In genomic region chr20:62500237-62500864, GRCh38 we compare ENCODE assay signal across 1 cellular context.
TF ChIP-seq lines count a peak whose summit lies in the region.

No MANE protein-coding gene starts in this region.

TF ChIP-seq in K562, 482 proteins besides CTCF, POLR2A, EP300 and RAD21 (continued from another document and continues in another):
- no peak for TF ChIP-seq HES1 (IDR thresholded peaks at IDR 0.05; ENCODE audit: low read depth)
- no peak for TF ChIP-seq POLR2AphosphoS2 (IDR thresholded peaks at IDR 0.05; ENCODE audit: low read length)
- no peak for TF ChIP-seq SFPQ (IDR thresholded peaks at IDR 0.05; ENCODE audit: low read depth, low read length)
- no peak for TF ChIP-seq SNIP1 (IDR thresholded peaks at IDR 0.05; ENCODE audit: low read depth)
- TF ChIP-seq ZNF512 (tag; IDR thresholded peaks at IDR 0.05) = no peak
- no peak for TF ChIP-seq BRD4 (IDR thresholded peaks at IDR 0.05)
- TF ChIP-seq ZKSCAN3 (CRISPR knock-in tag; IDR thresholded peaks at IDR 0.05) = no peak
- no peak for TF ChIP-seq MCM5 (IDR thresholded peaks at IDR 0.05; ENCODE audit: low read depth)
- peak; percentile 84 for TF ChIP-seq ARID2 (IDR thresholded peaks at IDR 0.05)
- TF ChIP-seq GTF2B (IDR thresholded peaks at IDR 0.05; ENCODE audit: extremely low read depth, insufficient read length) = no peak
- no peak for TF ChIP-seq SMAD4 (CRISPR knock-in tag; conservative IDR thresholded peaks at IDR 0.05)
- TF ChIP-seq PURB (CRISPR knock-in tag; IDR thresholded peaks at IDR 0.05; ENCODE audit: low read depth) = no peak
- TF ChIP-seq FOXA1 (IDR thresholded peaks at IDR 0.05; ENCODE audit: borderline replicate concordance) = no peak
- TF ChIP-seq ZNF830 (CRISPR knock-in tag; IDR thresholded peaks at IDR 0.05) = no peak
- TF ChIP-seq MCM7 (IDR thresholded peaks at IDR 0.05) = no peak
- no peak for TF ChIP-seq ETV1 (tag; conservative IDR thresholded peaks at IDR 0.05; ENCODE audit: low read depth)
- TF ChIP-seq OTX1 (CRISPR knock-in tag; IDR thresholded peaks at IDR 0.05) = no peak
- no peak for TF ChIP-seq ZNF239 (CRISPR knock-in tag; IDR thresholded peaks at IDR 0.05)
- TF ChIP-seq CREB3 (tag; conservative IDR thresholded peaks at IDR 0.05; ENCODE audit: low read depth) = no peak
- TF ChIP-seq MAZ (CRISPR knock-in tag; conservative IDR thresholded peaks at IDR 0.05 in 1 of 2, IDR thresholded peaks at IDR 0.05 in 1 of 2) = peak; percentile 88 to 94; a peak in 3 of 4 replicates
- TF ChIP-seq DEAF1 (CRISPR knock-in tag; IDR thresholded peaks at IDR 0.05) = peak; percentile 57
- TF ChIP-seq MTA3 (IDR thresholded peaks at IDR 0.05; ENCODE audit: borderline replicate concordance) = 0 out of 2 replicates have a peak, but pooled peaks have one; percentile 40
- TF ChIP-seq RBBP5 (IDR thresholded peaks at IDR 0.05; ENCODE audit: borderline replicate concordance, insufficient read depth, low read length, poor library complexity, severe bottlenecking) = no peak
- no peak for TF ChIP-seq ZFX (CRISPR knock-in tag; IDR thresholded peaks at IDR 0.05)
- TF ChIP-seq ZNF717 (CRISPR knock-in tag; IDR thresholded peaks at IDR 0.05) = no peak
- TF ChIP-seq RFX7 (CRISPR knock-in tag; IDR thresholded peaks at IDR 0.05) = no peak
- no peak for TF ChIP-seq RBM39 (optimal IDR thresholded peaks at IDR 0.05; ENCODE audit: low read depth, low read length)
- TF ChIP-seq ZNF449 (CRISPR knock-in tag; IDR thresholded peaks at IDR 0.05) = no peak
- TF ChIP-seq FOXK2 (conservative IDR thresholded peaks at IDR 0.05 in 1 of 2, IDR thresholded peaks at IDR 0.05 in 1 of 2; ENCODE audit: low read depth in 2 of 2) = peak in 1 of 2 experiments; percentile 49; a peak in 1 of 4 replicates
- peak; percentile 87 for TF ChIP-seq SMARCA5 (IDR thresholded peaks at IDR 0.05)
- TF ChIP-seq SNAPC5 (CRISPR knock-in tag; IDR thresholded peaks at IDR 0.05) = no peak
- TF ChIP-seq ZNF133 (CRISPR knock-in tag; IDR thresholded peaks at IDR 0.05) = no peak
- TF ChIP-seq TAF9B (IDR thresholded peaks at IDR 0.05; ENCODE audit: partially characterized antibody) = no peak
- no peak for TF ChIP-seq CTBP1 (IDR thresholded peaks at IDR 0.05; ENCODE audit: borderline replicate concordance)
- TF ChIP-seq THRB (CRISPR knock-in tag; conservative IDR thresholded peaks at IDR 0.05) = peak; percentile 66; the same call in 1 of the 2 replicates
- no peak for TF ChIP-seq UBTF (IDR thresholded peaks at IDR 0.05; ENCODE audit: borderline replicate concordance in 1 of 2, low read depth in 2 of 2, low read length in 2 of 2)
- peak; percentile 58; the same call in 1 of the 2 replicates for TF ChIP-seq XRCC5 (IDR thresholded peaks at IDR 0.05; ENCODE audit: low read depth, low read length)
- TF ChIP-seq ZNF398 (CRISPR knock-in tag; IDR thresholded peaks at IDR 0.05) = no peak
- TF ChIP-seq ZNF277 (CRISPR knock-in tag; IDR thresholded peaks at IDR 0.05; ENCODE audit: borderline replicate concordance) = no peak
- no peak for TF ChIP-seq NFE2 (IDR thresholded peaks at IDR 0.05; ENCODE audit: low read depth)
- no peak for TF ChIP-seq ZEB2 (IDR thresholded peaks at IDR 0.05)
- TF ChIP-seq ZNF311 (CRISPR knock-in tag; IDR thresholded peaks at IDR 0.05) = no peak
- no peak for TF ChIP-seq ZNF143 (CRISPR knock-in tag; IDR thresholded peaks at IDR 0.05)
- TF ChIP-seq DMBX1 (CRISPR knock-in tag; IDR thresholded peaks at IDR 0.05; ENCODE audit: borderline replicate concordance) = no peak
- no peak for TF ChIP-seq ZNF197 (CRISPR knock-in tag; IDR thresholded peaks at IDR 0.05; ENCODE audit: low read depth)
- TF ChIP-seq PREB (CRISPR knock-in tag; IDR thresholded peaks at IDR 0.05) = no peak
- TF ChIP-seq FIP1L1 (IDR thresholded peaks at IDR 0.05; ENCODE audit: low read depth, low read length, poor library complexity, severe bottlenecking) = no peak
- peak; percentile 76; the same call in 1 of the 2 replicates for TF ChIP-seq SAFB (IDR thresholded peaks at IDR 0.05; ENCODE audit: borderline replicate concordance, low read depth, low read length)
- no peak for TF ChIP-seq SRSF7 (optimal IDR thresholded peaks at IDR 0.05; ENCODE audit: low read depth, low read length)
- TF ChIP-seq ELF2 (CRISPR knock-in tag; IDR thresholded peaks at IDR 0.05) = no peak
- TF ChIP-seq JUNB (CRISPR knock-in tag; conservative IDR thresholded peaks at IDR 0.05) = no peak
- TF ChIP-seq ZSCAN29 (IDR thresholded peaks at IDR 0.05) = no peak
